In the genomic region with DNA sequence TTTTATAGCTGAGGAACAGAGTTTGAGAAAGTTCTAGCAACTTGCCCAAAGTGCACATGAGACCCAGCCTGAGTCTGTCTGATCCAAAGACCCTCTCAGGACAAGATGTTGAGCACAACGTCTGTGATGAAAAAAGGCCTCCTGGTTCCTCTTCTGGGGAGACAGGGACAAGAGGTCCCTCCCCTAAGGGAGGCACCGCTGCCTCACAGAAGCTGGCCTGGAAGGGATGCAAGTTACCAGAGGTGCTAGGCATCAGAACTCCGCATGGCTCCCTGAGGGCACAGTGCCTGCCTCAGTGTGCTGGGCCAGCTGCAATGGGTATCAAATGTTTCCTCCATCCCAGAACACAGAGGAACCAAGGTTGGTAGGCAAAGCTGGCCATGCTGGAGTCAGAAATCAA, we compare ENCODE assay signal across 1 cellular context.
TF ChIP-seq lines count a peak whose summit lies in the region.

No MANE protein-coding gene starts in this region.

TF ChIP-seq in GM23338, 12 proteins besides CTCF, POLR2A, EP300 and RAD21 (continued from another document):
- TF ChIP-seq, protein P1, sequence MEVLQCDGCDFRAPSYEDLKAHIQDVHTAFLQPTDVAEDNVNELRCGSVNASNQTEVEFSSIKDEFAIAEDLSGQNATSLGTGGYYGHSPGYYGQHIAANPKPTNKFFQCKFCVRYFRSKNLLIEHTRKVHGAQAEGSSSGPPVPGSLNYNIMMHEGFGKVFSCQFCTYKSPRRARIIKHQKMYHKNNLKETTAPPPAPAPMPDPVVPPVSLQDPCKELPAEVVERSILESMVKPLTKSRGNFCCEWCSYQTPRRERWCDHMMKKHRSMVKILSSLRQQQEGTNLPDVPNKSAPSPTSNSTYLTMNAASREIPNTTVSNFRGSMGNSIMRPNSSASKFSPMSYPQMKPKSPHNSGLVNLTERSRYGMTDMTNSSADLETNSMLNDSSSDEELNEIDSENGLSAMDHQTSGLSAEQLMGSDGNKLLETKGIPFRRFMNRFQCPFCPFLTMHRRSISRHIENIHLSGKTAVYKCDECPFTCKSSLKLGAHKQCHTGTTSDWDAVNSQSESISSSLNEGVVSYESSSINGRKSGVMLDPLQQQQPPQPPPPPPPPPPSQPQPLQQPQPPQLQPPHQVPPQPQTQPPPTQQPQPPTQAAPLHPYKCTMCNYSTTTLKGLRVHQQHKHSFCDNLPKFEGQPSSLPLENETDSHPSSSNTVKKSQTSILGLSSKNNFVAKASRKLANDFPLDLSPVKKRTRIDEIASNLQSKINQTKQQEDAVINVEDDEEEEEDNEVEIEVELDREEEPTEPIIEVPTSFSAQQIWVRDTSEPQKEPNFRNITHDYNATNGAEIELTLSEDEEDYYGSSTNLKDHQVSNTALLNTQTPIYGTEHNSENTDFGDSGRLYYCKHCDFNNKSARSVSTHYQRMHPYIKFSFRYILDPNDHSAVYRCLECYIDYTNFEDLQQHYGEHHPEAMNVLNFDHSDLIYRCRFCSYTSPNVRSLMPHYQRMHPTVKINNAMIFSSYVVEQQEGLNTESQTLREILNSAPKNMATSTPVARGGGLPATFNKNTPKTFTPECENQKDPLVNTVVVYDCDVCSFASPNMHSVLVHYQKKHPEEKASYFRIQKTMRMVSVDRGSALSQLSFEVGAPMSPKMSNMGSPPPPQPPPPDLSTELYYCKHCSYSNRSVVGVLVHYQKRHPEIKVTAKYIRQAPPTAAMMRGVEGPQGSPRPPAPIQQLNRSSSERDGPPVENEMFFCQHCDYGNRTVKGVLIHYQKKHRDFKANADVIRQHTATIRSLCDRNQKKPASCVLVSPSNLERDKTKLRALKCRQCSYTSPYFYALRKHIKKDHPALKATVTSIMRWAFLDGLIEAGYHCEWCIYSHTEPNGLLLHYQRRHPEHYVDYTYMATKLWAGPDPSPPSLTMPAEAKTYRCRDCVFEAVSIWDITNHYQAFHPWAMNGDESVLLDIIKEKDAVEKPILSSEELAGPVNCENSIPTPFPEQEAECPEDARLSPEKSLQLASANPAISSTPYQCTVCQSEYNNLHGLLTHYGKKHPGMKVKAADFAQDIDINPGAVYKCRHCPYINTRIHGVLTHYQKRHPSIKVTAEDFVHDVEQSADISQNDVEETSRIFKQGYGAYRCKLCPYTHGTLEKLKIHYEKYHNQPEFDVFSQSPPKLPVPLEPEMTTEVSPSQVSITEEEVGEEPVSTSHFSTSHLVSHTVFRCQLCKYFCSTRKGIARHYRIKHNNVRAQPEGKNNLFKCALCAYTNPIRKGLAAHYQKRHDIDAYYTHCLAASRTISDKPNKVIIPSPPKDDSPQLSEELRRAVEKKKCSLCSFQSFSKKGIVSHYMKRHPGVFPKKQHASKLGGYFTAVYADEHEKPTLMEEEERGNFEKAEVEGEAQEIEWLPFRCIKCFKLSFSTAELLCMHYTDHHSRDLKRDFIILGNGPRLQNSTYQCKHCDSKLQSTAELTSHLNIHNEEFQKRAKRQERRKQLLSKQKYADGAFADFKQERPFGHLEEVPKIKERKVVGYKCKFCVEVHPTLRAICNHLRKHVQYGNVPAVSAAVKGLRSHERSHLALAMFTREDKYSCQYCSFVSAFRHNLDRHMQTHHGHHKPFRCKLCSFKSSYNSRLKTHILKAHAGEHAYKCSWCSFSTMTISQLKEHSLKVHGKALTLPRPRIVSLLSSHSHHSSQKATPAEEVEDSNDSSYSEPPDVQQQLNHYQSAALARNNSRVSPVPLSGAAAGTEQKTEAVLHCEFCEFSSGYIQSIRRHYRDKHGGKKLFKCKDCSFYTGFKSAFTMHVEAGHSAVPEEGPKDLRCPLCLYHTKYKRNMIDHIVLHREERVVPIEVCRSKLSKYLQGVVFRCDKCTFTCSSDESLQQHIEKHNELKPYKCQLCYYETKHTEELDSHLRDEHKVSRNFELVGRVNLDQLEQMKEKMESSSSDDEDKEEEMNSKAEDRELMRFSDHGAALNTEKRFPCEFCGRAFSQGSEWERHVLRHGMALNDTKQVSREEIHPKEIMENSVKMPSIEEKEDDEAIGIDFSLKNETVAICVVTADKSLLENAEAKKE (CRISPR knock-in tag; IDR thresholded peaks at IDR 0.05) = no peak
- no peak for TF ChIP-seq NANOG (IDR thresholded peaks at IDR 0.05; ENCODE audit: borderline replicate concordance)
TF ChIP-seq in GM23338: peak in this region for 0.
